In the genomic region with DNA sequence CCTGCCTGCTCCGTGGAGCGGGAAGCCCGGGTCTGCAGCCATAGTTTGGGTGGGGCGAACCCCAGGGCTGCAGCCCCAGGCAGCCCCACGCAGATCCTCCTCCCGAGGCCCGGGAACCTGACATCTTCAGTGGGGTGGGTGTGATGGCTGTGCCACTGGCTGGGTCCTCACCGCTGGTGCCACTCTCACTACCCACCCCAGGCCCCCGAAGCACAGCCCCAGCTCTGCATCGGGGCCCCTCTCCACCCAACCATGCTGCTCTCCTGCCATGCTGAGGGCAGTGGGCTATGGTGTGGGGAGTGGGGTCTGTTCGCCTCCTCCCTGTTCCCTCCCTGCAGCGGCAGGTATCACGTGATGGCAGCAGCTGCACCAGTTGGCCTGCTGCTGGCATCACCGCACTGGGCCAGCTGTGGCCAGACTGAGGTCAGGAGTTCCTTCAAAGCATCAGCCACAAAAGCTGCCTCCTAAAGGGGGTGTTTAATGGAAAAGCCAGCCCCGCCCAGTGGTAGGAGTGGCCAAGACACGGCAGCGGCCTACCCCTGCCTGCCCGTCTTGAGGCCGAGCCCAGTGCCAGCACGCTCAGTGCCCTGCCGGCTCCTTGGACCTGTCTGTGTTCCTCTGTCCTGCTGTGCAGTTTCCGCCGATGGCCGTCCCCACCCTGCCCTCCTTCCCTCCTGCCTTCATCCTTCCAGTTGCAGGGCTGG, we compare ENCODE assay signal across 11 cellular contexts. TPM values are rescaled to one million over a fixed set of nuclear protein-coding genes. Genes with fewer than 3 reads are reported as not detected.
DNase-seq lines count a peak whose midpoint lies in the region; ATAC-seq, FAIRE-seq and TF ChIP-seq lines count a peak whose summit lies in the region.
"Had no signal": no experiment of that assay in that cellular context is flagged by ENCODE, and none has a peak within 500 bp of the region (broad histone marks: within the 10 kb centered on the region; RNA-seq: fewer than 3 reads in every experiment).

No MANE protein-coding gene starts in this region.

- H3K4me1 Mint-ChIP-seq in H9 (peaks cover 0 to 6% of the 10 kb centered on the region in 2 experiments; a peak in 2 of 4 replicates), astrocyte (ENCODE audit: low read depth, unreplicated experiment) (peaks cover 4% of the 10 kb centered on the region)

- no peak overlapping the region for H2AK5ac ChIP-seq in H9 (ENCODE audit: insufficient read length, low read length)

- H3K56ac ChIP-seq in H9 (ENCODE audit: insufficient read length, low read depth, low read length), result no peak overlapping the region

- peak overlapping the region; percentile 22 to 89 (median 81); a peak in 4 of 7 replicates for H3K27ac Mint-ChIP-seq in H9
- H3K27ac Mint-ChIP-seq in astrocyte (ENCODE audit: unreplicated experiment), result peak overlapping the region; percentile 58

- H3K9me3 Mint-ChIP-seq in H9, result no peaks in the 10 kb centered on the region
- no peaks in the 10 kb centered on the region for H3K9me3 Mint-ChIP-seq in astrocyte (ENCODE audit: unreplicated experiment)

- H3K4me3 ChIP-seq in astrocyte (ENCODE audit: insufficient read depth, low read depth, low read length), result no peak overlapping the region
- peak overlapping the region; percentile 38 for H3K4me3 ChIP-seq in psoas muscle
- H3K4me3 ChIP-seq: vagina had no signal

- peaks cover 5% of the 10 kb centered on the region for H3K79me1 ChIP-seq in H9 (ENCODE audit: insufficient read depth, low read depth, low read length, poor library complexity, severe bottlenecking)

- H3K9ac ChIP-seq in H9 (ENCODE audit: extremely low read depth, insufficient read length, low read length) (no peak overlapping the region), astrocyte (ENCODE audit: low read length) (no peak overlapping the region)

- H3K4me1 ChIP-seq in H9 (ENCODE audit: insufficient read depth, low read length), result no peaks in the 10 kb centered on the region
- peaks cover 25% of the 10 kb centered on the region for H3K4me1 ChIP-seq in astrocyte (ENCODE audit: insufficient read depth, low read length)
- H3K4me1 ChIP-seq in psoas muscle, result peaks cover 41% of the 10 kb centered on the region

- no peak overlapping the region for H3K18ac ChIP-seq in H9 (ENCODE audit: insufficient read length, low read depth, low read length)

- H4K8ac ChIP-seq in H9 (replicated peaks; ENCODE audit: insufficient read length, low read depth, low read length), result no peak overlapping the region

- H3K9me3 ChIP-seq in H9 (ENCODE audit: control insufficient read depth, low read depth, low read length) (no peaks in the 10 kb centered on the region), astrocyte (ENCODE audit: insufficient read depth, low read depth, low read length) (no peaks in the 10 kb centered on the region), psoas muscle (no peaks in the 10 kb centered on the region)
- H3K9me3 ChIP-seq: vagina had no signal

- no peak overlapping the region for H3T11ph ChIP-seq in H9 (ENCODE audit: low read length)

- H2BK12ac ChIP-seq in H9 (ENCODE audit: insufficient read length, low read depth, low read length), result no peak overlapping the region

- H3K4me2 ChIP-seq in H9 (ENCODE audit: insufficient read depth, insufficient read length, low read length) (no peak overlapping the region), astrocyte (ENCODE audit: low read length) (peak overlapping the region; percentile 45)

- no peak overlapping the region for H3K4me3 Mint-ChIP-seq in H9
- no peak overlapping the region for H3K4me3 Mint-ChIP-seq in astrocyte (ENCODE audit: unreplicated experiment)

- H3K36me3 ChIP-seq in astrocyte (ENCODE audit: insufficient read depth, low read length) (no peaks in the 10 kb centered on the region), psoas muscle (ENCODE audit: insufficient read depth in 1 of 2, low read depth in 1 of 2) (peaks cover 4 to 21% of the 10 kb centered on the region in 2 donors)

- H2BK120ac ChIP-seq in H9 (ENCODE audit: low read depth, low read length, poor library complexity, severe bottlenecking), result no peak overlapping the region

- no peak overlapping the region; the same call in 1 of the 2 replicates for H3K14ac ChIP-seq in H9 (ENCODE audit: insufficient read depth, low read length)

- H4K5ac ChIP-seq in H9 (ENCODE audit: insufficient read length, low read depth, low read length), result no peak overlapping the region

- no CpG with 5 or more reads among the region's 24 CpGs for WGBS in H9 (ENCODE audit: extremely low coverage, insufficient read length, low lambda C conversion rate)
- 20 to 37% (median 31%) methylated on average over 24 of the region's 24 CpGs for WGBS in psoas muscle, 3 donors

- TF ChIP-seq CTCF in H9 (conservative IDR thresholded peaks at IDR 0.05) (no peak), astrocyte (IDR thresholded peaks at IDR 0.05; ENCODE audit: insufficient read depth, low read depth, low read length) (no peak), psoas muscle (IDR thresholded peaks at IDR 0.05) (no peak), D721Med (IDR thresholded peaks at IDR 0.05; ENCODE audit: insufficient read depth, missing control alignments) (no peak)

- no peak overlapping the region for H2BK5ac ChIP-seq in H9 (ENCODE audit: insufficient read length, low read length)

- H3K27me3 Mint-ChIP-seq in H9 (ENCODE audit: low read depth) (no peaks in the 10 kb centered on the region), astrocyte (ENCODE audit: low read depth, unreplicated experiment) (no peaks in the 10 kb centered on the region)

- FAIRE-seq in astrocyte (lab: Jason Lieb, UNC) (no peak), D721Med (lab: Jason Lieb, UNC) (no peak)
- FAIRE-seq: frontal cortex had no signal

- DNase-seq in H9, result peak; percentile 71
- peak; percentile 65 for DNase-seq in astrocyte (ENCODE audit: low read depth)
- peak; percentile 61 to 78 for DNase-seq in hippocampal formation (lab: John Stamatoyannopoulos, UW)
- peak; percentile 56 to 75 for DNase-seq in psoas muscle
- no peak for DNase-seq in effector CD4-positive, alpha-beta T cell
- DNase-seq in stimulated activated CD4-positive, alpha-beta T cell treated with anti-CD3 and anti-CD28 coated beads, Interleukin-4, amount 100 ng/mL, for 4 hours, result no peak
- DNase-seq in NCI-H2107 treated with DMSO at 0.1 percent for 48 hours (lab: John Stamatoyannopoulos, UW; ENCODE audit: unreplicated experiment), result no peak
- DNase-seq in D721Med (ENCODE audit: insufficient read length, low spot score), result no peak
- DNase-seq: SW 1271 had no signal

- intact Hi-C loops in psoas muscle (cut with DNase I), result no loop called here

- H4K91ac ChIP-seq in H9 (ENCODE audit: insufficient read length, low read depth, low read length), result no peak overlapping the region

- peak; percentile 47 to 77 (median 64) for ATAC-seq in psoas muscle

- no peak overlapping the region for H2AFZ ChIP-seq in H9 (ENCODE audit: low read length)
- no peak overlapping the region for H2AFZ ChIP-seq in astrocyte (ENCODE audit: low read depth, low read length)

- H3K23ac ChIP-seq in H9 (ENCODE audit: insufficient read length, low read depth, low read length), result no peak overlapping the region

- H2BK20ac ChIP-seq in H9 (ENCODE audit: low read depth, low read length, poor library complexity, severe bottlenecking), result no peak overlapping the region

- H3K79me2 ChIP-seq in H9 (ENCODE audit: insufficient read depth, low read length) (no peaks in the 10 kb centered on the region; the same call in 1 of the 2 replicates), astrocyte (ENCODE audit: insufficient read depth, low read length) (peaks cover 51% of the 10 kb centered on the region)

- no peak overlapping the region for H2BK15ac ChIP-seq in H9 (ENCODE audit: low read depth, low read length)

- no peak overlapping the region for H3K27ac ChIP-seq in H9 (ENCODE audit: insufficient read length, low read depth, low read length)
- no peak overlapping the region for H3K27ac ChIP-seq in astrocyte (ENCODE audit: low read depth, low read length)
- peak overlapping the region; percentile 88 for H3K27ac ChIP-seq in psoas muscle
- H3K27ac ChIP-seq: vagina had no signal

- no peaks in the 10 kb centered on the region for H4K20me1 ChIP-seq in H9 (ENCODE audit: control insufficient read depth, insufficient read depth, insufficient read length)
- H4K20me1 ChIP-seq in astrocyte (ENCODE audit: insufficient read depth, low read length), result peaks cover 50% of the 10 kb centered on the region

- peaks cover 6 to 14% (median 10%) of the 10 kb centered on the region in 3 experiments; a peak in 6 of 7 replicates for H3K36me3 Mint-ChIP-seq in H9 (ENCODE audit: insufficient read depth in 1 of 3, low read depth in 3 of 3)
- peaks cover 7% of the 10 kb centered on the region for H3K36me3 Mint-ChIP-seq in astrocyte (ENCODE audit: low read depth, unreplicated experiment)

- no peaks in the 10 kb centered on the region for H3K23me2 ChIP-seq in H9 (ENCODE audit: insufficient read length, low read depth, low read length, poor library complexity, severe bottlenecking)

- no peaks in the 10 kb centered on the region for H3K27me3 ChIP-seq in H9 (ENCODE audit: insufficient read depth, low read length)
- no peaks in the 10 kb centered on the region for H3K27me3 ChIP-seq in astrocyte (ENCODE audit: insufficient read depth, low read length)
- no peaks in the 10 kb centered on the region for H3K27me3 ChIP-seq in psoas muscle (ENCODE audit: insufficient read depth in 3 of 3, low read length in 2 of 3)
- H3K27me3 ChIP-seq: vagina had no signal

- no peak overlapping the region for H3K4ac ChIP-seq in H9 (ENCODE audit: low read depth, low read length)

RNA-seq across cellular contexts. Expression of a gene that starts 10.8 kb away (rescaled TPM):
- 38.8 and 39.9 TPM in 2 replicates for total RNA-seq in H9 (2021)
- 53.0 and 55.4 TPM in 2 replicates for total RNA-seq in astrocyte
- 10 to 100 TPM in 3 of 4 donors, 1 to 10 TPM in 1; 9.1 to 18.0 (median 16.7) TPM for total RNA-seq in psoas muscle
- 10 to 100 TPM; 10.8 to 65.8 (median 24.1) TPM for polyA plus RNA-seq in psoas muscle

RNA-seq across cellular contexts. Expression of a gene that starts 26.9 kb away (rescaled TPM):
- total RNA-seq in H9 (2021), result 3.6 and 5.0 TPM in 2 replicates
- 2.3 and 3.0 TPM in 2 replicates for total RNA-seq in astrocyte
- under 1 TPM in 2 of 4 donors, not detected in 2; 0.22 to 0.34 TPM for total RNA-seq in psoas muscle
- under 1 TPM; 0.07 to 0.20 (median 0.08) TPM for polyA plus RNA-seq in psoas muscle

RNA-seq across cellular contexts. Expression of a gene that starts 59.3 kb away (rescaled TPM):
- total RNA-seq in H9 (2021) (667 and 694 TPM in 2 replicates), astrocyte (387 and 409 TPM in 2 replicates), psoas muscle (100 to 1,000 TPM; 277 to 413 (median 316) TPM)
- 100 to 1,000 TPM; 183 to 226 (median 216) TPM for polyA plus RNA-seq in psoas muscle

Comparison
In these comparisons a context has a peak if more than half of its experiments do, and no peak if none do; other contexts are left out.
1. DNase-seq: peak in H9 (single experiment), astrocyte (single experiment), hippocampal formation (2 of 2) and psoas muscle (2 of 2); none in effector CD4-positive, alpha-beta T cell (single experiment), stimulated activated CD4-positive, alpha-beta T cell treated with anti-CD3 and anti-CD28 coated beads, Interleukin-4, amount 100 ng/mL, for 4 hours (0 of 2), NCI-H2107 treated with DMSO at 0.1 percent for 48 hours (single experiment) and D721Med (single experiment).